1 cellular context compared by ENCODE assay signal in genomic region chr6:12246900-12247299, GRCh38.
TF ChIP-seq lines count a peak whose summit lies in the region.

No MANE protein-coding gene starts in this region.

TF ChIP-seq in H1, 55 proteins besides CTCF, POLR2A, EP300 and RAD21:
- TF ChIP-seq EGR1 (IDR thresholded peaks at IDR 0.05; ENCODE audit: borderline replicate concordance, low read depth, low read length) (no peak), FOSL1 (IDR thresholded peaks at IDR 0.05; ENCODE audit: insufficient read depth, low read depth, low read length) (no peak), BACH1 (IDR thresholded peaks at IDR 0.05; ENCODE audit: low read length) (no peak), SP1 (IDR thresholded peaks at IDR 0.05; ENCODE audit: low read depth, low read length) (no peak), TCF12 (IDR thresholded peaks at IDR 0.05; ENCODE audit: low read depth, low read length) (no peak), BRCA1 (IDR thresholded peaks at IDR 0.05; ENCODE audit: low read depth, low read length) (no peak), TBP (IDR thresholded peaks at IDR 0.05; ENCODE audit: low read depth, low read length) (no peak)
- TF ChIP-seq, protein P1, sequence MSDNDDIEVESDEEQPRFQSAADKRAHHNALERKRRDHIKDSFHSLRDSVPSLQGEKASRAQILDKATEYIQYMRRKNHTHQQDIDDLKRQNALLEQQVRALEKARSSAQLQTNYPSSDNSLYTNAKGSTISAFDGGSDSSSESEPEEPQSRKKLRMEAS (IDR thresholded peaks at IDR 0.05) = no peak
